Comparison of ENCODE assay signal across 9 cellular contexts in the genomic region with DNA sequence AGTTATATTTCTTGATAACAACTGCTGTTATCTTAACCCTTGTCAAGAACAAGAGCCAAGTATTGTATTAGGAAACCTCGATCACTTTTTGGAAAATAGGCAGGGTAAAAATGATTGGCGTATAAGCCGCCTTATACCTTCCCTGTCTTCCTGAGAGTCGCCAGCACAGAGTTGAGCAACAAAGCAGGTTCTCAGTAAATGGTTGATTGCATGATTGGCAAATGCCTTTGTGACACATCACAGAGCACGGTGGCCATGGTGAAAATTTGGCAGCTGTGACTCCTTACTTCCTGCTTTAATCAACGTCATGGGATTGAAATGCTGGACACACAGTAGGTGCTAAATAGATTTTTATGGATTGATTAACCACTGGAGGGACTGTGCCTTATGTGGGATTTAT. TPM values are rescaled to one million over a fixed set of nuclear protein-coding genes. Genes with fewer than 3 reads are reported as not detected.
A peak's percentile ranks its signal among the peaks of the same experiment; 100 is the strongest.
DNase-seq lines count a peak whose midpoint lies in the region; ATAC-seq and TF ChIP-seq lines count a peak whose summit lies in the region.
"Had no signal": no experiment of that assay in that cellular context is flagged by ENCODE, and none has a peak within 500 bp of the region (broad histone marks: within the 10 kb centered on the region; RNA-seq: fewer than 3 reads in every experiment).

No MANE protein-coding gene starts in this region.

- no peaks in the 10 kb centered on the region for H3K4me1 ChIP-seq in effector memory CD4-positive, alpha-beta T cell (ENCODE audit: control insufficient read depth, insufficient read depth, low read length, poor library complexity, severe bottlenecking)

- H3K36me3 ChIP-seq in effector memory CD4-positive, alpha-beta T cell (ENCODE audit: control insufficient read depth, insufficient read depth, low read length) = no peaks in the 10 kb centered on the region
- H3K36me3 ChIP-seq: vagina had no signal

- H3K27ac Mint-ChIP-seq in nephron = peak overlapping the region; percentile 38 to 59 (median 46)

- H3K27me3 ChIP-seq in effector memory CD4-positive, alpha-beta T cell (replicated peaks; ENCODE audit: control insufficient read depth, insufficient read depth, low read length, poor library complexity, severe bottlenecking) = peaks cover 2% of the 10 kb centered on the region
- H3K27me3 ChIP-seq: vagina had no signal

- in situ Hi-C loops in astrocyte of the spinal cord (cut with HindIII; ENCODE audit: low sequenced_read_pairs) = no loop called here

- peak; percentile 90 for DNase-seq in A172 (ENCODE audit: low spot score)
- peak; percentile 24 to 62 for DNase-seq in NCI-H446 (lab: John Stamatoyannopoulos, UW)
- peak; percentile 52 for DNase-seq in astrocyte of the spinal cord (ENCODE audit: low read depth, low spot score)
- DNase-seq in medulla oblongata (ENCODE audit: extremely low spot score) = no peak
- DNase-seq in middle frontal gyrus (ENCODE audit: extremely low spot score, low spot score) = no peak
- no peak for DNase-seq in effector memory CD4-positive, alpha-beta T cell

- peaks cover 17% of the 10 kb centered on the region for H3K4me1 Mint-ChIP-seq in nephron

- TF ChIP-seq CTCF in astrocyte of the spinal cord (IDR thresholded peaks at IDR 0.05; ENCODE audit: low read depth, low read length) (no peak), nephron (IDR thresholded peaks at IDR 0.05; ENCODE audit: unreplicated experiment in 3 of 3) (no peak)

- H3K27ac ChIP-seq in effector memory CD4-positive, alpha-beta T cell (ENCODE audit: insufficient read depth, low read length, poor library complexity, severe bottlenecking) = no peak overlapping the region
- H3K27ac ChIP-seq: vagina had no signal

- H3K4me3 ChIP-seq in astrocyte of the spinal cord (ENCODE audit: low read depth, low read length) = no peak overlapping the region
- no peak overlapping the region for H3K4me3 ChIP-seq in effector memory CD4-positive, alpha-beta T cell (ENCODE audit: insufficient read depth, low read depth, low read length, poor library complexity, severe bottlenecking)
- H3K4me3 ChIP-seq: vagina had no signal

- H3K36me3 Mint-ChIP-seq in nephron (ENCODE audit: low read depth) = no peaks in the 10 kb centered on the region

- H3K9me3 ChIP-seq in effector memory CD4-positive, alpha-beta T cell (ENCODE audit: control insufficient read depth, low read length) = no peaks in the 10 kb centered on the region
- H3K9me3 ChIP-seq: vagina had no signal

- H3K27me3 Mint-ChIP-seq in nephron (ENCODE audit: low read depth) = peaks cover 48% of the 10 kb centered on the region

- H3K9me3 Mint-ChIP-seq in nephron = no peaks in the 10 kb centered on the region

- H3K4me3 Mint-ChIP-seq in nephron = peak overlapping the region in 1 of 3 experiments; percentile 35

- peak; percentile 19 for ATAC-seq in GM18519 (IDR thresholded peaks at IDR 0.05; ENCODE audit: low FRiP score, unreplicated experiment)

RNA-seq across cellular contexts. Expression of a gene that starts 3.9 kb away (rescaled TPM):
- total RNA-seq in A172 (2014; rRNA removed; shearing (Covaris generic)) = 0.76 and 0.86 TPM in 2 replicates

Comparison
In these comparisons a context has a peak if more than half of its experiments do, and no peak if none do; other contexts are left out.
1. DNase-seq: peak in A172 (single experiment), NCI-H446 (2 of 2) and astrocyte of the spinal cord (single experiment); none in medulla oblongata (single experiment), middle frontal gyrus (single experiment) and effector memory CD4-positive, alpha-beta T cell (0 of 3).